21 cellular contexts compared by ENCODE assay signal in genomic region chr7:84145892-84146291, GRCh38. TPM values are rescaled to one million over a fixed set of nuclear protein-coding genes. Genes with fewer than 3 reads are reported as not detected.
DNase-seq lines count a peak whose midpoint lies in the region; ATAC-seq and TF ChIP-seq lines count a peak whose summit lies in the region.
"Had no signal": no experiment of that assay in that cellular context is flagged by ENCODE, and none has a peak within 500 bp of the region (broad histone marks: within the 10 kb centered on the region; RNA-seq: fewer than 3 reads in every experiment).

No MANE protein-coding gene starts in this region.

- peaks cover 7% of the 10 kb centered on the region for H3K79me1 ChIP-seq in mesenchymal stem cell (replicated peaks; ENCODE audit: low read length, poor library complexity, severe bottlenecking)

- no peak overlapping the region for H2BK12ac ChIP-seq in mesenchymal stem cell (ENCODE audit: low read length in 2 of 2)

- no peak overlapping the region for H4K8ac ChIP-seq in mesenchymal stem cell (ENCODE audit: low read length)

- H2AK5ac ChIP-seq in mesenchymal stem cell (ENCODE audit: low read length, severe bottlenecking) = no peak overlapping the region

- 5% methylated on average over 2 of the region's 3 CpGs for WGBS in mesenchymal stem cell

- H2BK5ac ChIP-seq in mesenchymal stem cell (ENCODE audit: low read depth, low read length, poor library complexity, severe bottlenecking) = no peak overlapping the region

- peak overlapping the region; percentile 0 for H3K4me2 ChIP-seq in mesenchymal stem cell (ENCODE audit: low read length, poor library complexity, severe bottlenecking)

- H3K4ac ChIP-seq in mesenchymal stem cell (ENCODE audit: low read depth in 1 of 2, low read length in 2 of 2) = no peak overlapping the region

- no peaks in the 10 kb centered on the region for H3K27me3 ChIP-seq in BE2C
- H3K27me3 ChIP-seq in HUES6 (ENCODE audit: control insufficient read depth, insufficient read depth, low read length) = no peaks in the 10 kb centered on the region
- H3K27me3 ChIP-seq in mesenchymal stem cell (ENCODE audit: control insufficient read depth in 1 of 2, insufficient read depth in 1 of 2, low read length in 2 of 2) = no peaks in the 10 kb centered on the region
- H3K27me3 ChIP-seq: body of pancreas, colonic mucosa, testis had no signal

- H3K27ac Mint-ChIP-seq in progenitor cell of endocrine pancreas = no peak overlapping the region
- H3K27ac Mint-ChIP-seq: activated CD8-positive, alpha-beta memory T cell treated with anti-CD3 and anti-CD28 coated beads, Interleukin-2, amount 10 ng/mL, durations not matched to agents 7 days and 5 days; activated naive CD8-positive, alpha-beta T cell treated with anti-CD3 and anti-CD28 coated beads, Interleukin-2, amount 10 ng/mL, durations not matched to agents 7 days and 5 days; CD4-positive, CD25-positive, alpha-beta regulatory T cell had no signal

- H3K27ac ChIP-seq in HUES6 (ENCODE audit: low read depth, low read length) (peak overlapping the region; percentile 64), mesenchymal stem cell (ENCODE audit: low read length, poor library complexity, severe bottlenecking) (no peak overlapping the region)
- H3K27ac ChIP-seq: body of pancreas, colonic mucosa, testis had no signal

- H3K14ac ChIP-seq in mesenchymal stem cell (ENCODE audit: low read length in 2 of 2) = no peak overlapping the region

- peak overlapping the region; percentile 24 for H3K4me3 ChIP-seq in BE2C (ENCODE audit: low read depth, low read length)
- 0 out of 2 replicates have a peak overlapping the region, but pooled peaks have one; percentile 5 for H3K4me3 ChIP-seq in HUES6 (ENCODE audit: low read depth, low read length)
- no peak overlapping the region for H3K4me3 ChIP-seq in mesenchymal stem cell (ENCODE audit: insufficient read depth in 1 of 2, low read depth in 1 of 2, low read length in 2 of 2)
- H3K4me3 ChIP-seq: body of pancreas, colonic mucosa, testis had no signal

- peaks cover 41% of the 10 kb centered on the region for H3K4me1 Mint-ChIP-seq in progenitor cell of endocrine pancreas (ENCODE audit: low read depth)
- H3K4me1 Mint-ChIP-seq: activated CD8-positive, alpha-beta memory T cell treated with anti-CD3 and anti-CD28 coated beads, Interleukin-2, amount 10 ng/mL, durations not matched to agents 7 days and 5 days; activated naive CD8-positive, alpha-beta T cell treated with anti-CD3 and anti-CD28 coated beads, Interleukin-2, amount 10 ng/mL, durations not matched to agents 7 days and 5 days; CD4-positive, CD25-positive, alpha-beta regulatory T cell had no signal

- peaks cover 4% of the 10 kb centered on the region for H3K36me3 Mint-ChIP-seq in progenitor cell of endocrine pancreas (ENCODE audit: insufficient read depth)
- H3K36me3 Mint-ChIP-seq: activated CD8-positive, alpha-beta memory T cell treated with anti-CD3 and anti-CD28 coated beads, Interleukin-2, amount 10 ng/mL, durations not matched to agents 7 days and 5 days; activated naive CD8-positive, alpha-beta T cell treated with anti-CD3 and anti-CD28 coated beads, Interleukin-2, amount 10 ng/mL, durations not matched to agents 7 days and 5 days; CD4-positive, CD25-positive, alpha-beta regulatory T cell had no signal

- H3K36me3 ChIP-seq in BE2C = no peaks in the 10 kb centered on the region
- no peaks in the 10 kb centered on the region for H3K36me3 ChIP-seq in HUES6 (ENCODE audit: control insufficient read depth, insufficient read depth, low read length)
- H3K36me3 ChIP-seq in mesenchymal stem cell (ENCODE audit: control insufficient read depth in 1 of 2, insufficient read depth in 2 of 2, low read depth in 1 of 2, low read length in 2 of 2) = no peaks in the 10 kb centered on the region
- H3K36me3 ChIP-seq: colonic mucosa had no signal

- TF ChIP-seq CTCF in BE2C (IDR thresholded peaks at IDR 0.05; ENCODE audit: low read depth, low read length) (no peak), progenitor cell of endocrine pancreas (IDR thresholded peaks at IDR 0.05; ENCODE audit: unreplicated experiment) (no peak)

- no peak overlapping the region for H3K18ac ChIP-seq in mesenchymal stem cell (ENCODE audit: low read depth in 1 of 2, low read length in 2 of 2)

- no peak overlapping the region for H2BK15ac ChIP-seq in mesenchymal stem cell (ENCODE audit: low read depth, poor library complexity, severe bottlenecking)

- H2AFZ ChIP-seq in mesenchymal stem cell (ENCODE audit: low read depth, low read length) = no peak overlapping the region

- no peak overlapping the region for H2BK120ac ChIP-seq in mesenchymal stem cell (ENCODE audit: low read depth, low read length)

- no peaks in the 10 kb centered on the region for H3K27me3 Mint-ChIP-seq in progenitor cell of endocrine pancreas
- H3K27me3 Mint-ChIP-seq: activated CD8-positive, alpha-beta memory T cell treated with anti-CD3 and anti-CD28 coated beads, Interleukin-2, amount 10 ng/mL, durations not matched to agents 7 days and 5 days; activated naive CD8-positive, alpha-beta T cell treated with anti-CD3 and anti-CD28 coated beads, Interleukin-2, amount 10 ng/mL, durations not matched to agents 7 days and 5 days; CD4-positive, CD25-positive, alpha-beta regulatory T cell had no signal

- no peak overlapping the region for H3K23ac ChIP-seq in mesenchymal stem cell (ENCODE audit: low read length in 2 of 2)

- H4K91ac ChIP-seq in mesenchymal stem cell (ENCODE audit: low read length) = no peak overlapping the region

- H3K9ac ChIP-seq in HUES6 (ENCODE audit: low read length) (peak overlapping the region; percentile 32), mesenchymal stem cell (ENCODE audit: low read length) (no peak overlapping the region)

- H3K4me3 Mint-ChIP-seq in progenitor cell of endocrine pancreas (ENCODE audit: low read depth) = no peak overlapping the region
- H3K4me3 Mint-ChIP-seq: activated CD8-positive, alpha-beta memory T cell treated with anti-CD3 and anti-CD28 coated beads, Interleukin-2, amount 10 ng/mL, durations not matched to agents 7 days and 5 days; activated naive CD8-positive, alpha-beta T cell treated with anti-CD3 and anti-CD28 coated beads, Interleukin-2, amount 10 ng/mL, durations not matched to agents 7 days and 5 days; CD4-positive, CD25-positive, alpha-beta regulatory T cell had no signal

- no peak for DNase-seq in BE2C
- peak; percentile 62 for DNase-seq in mesenchymal stem cell
- no peak for DNase-seq in SW 1271 (lab: John Stamatoyannopoulos, UW)
- DNase-seq in progenitor cell of endocrine pancreas (ENCODE audit: low spot score, unreplicated experiment) = no peak
- no peak for DNase-seq in activated CD4-positive, alpha-beta T cell treated with anti-CD3 and anti-CD28 coated beads for 1 hour
- DNase-seq: activated CD4-positive, alpha-beta T cell treated with anti-CD3 and anti-CD28 coated beads for 4 hours; activated CD8-positive, alpha-beta memory T cell treated with anti-CD3 and anti-CD28 coated beads, Interleukin-2, amount 10 ng/mL, durations not matched to agents 7 days and 5 days; activated naive CD8-positive, alpha-beta T cell treated with anti-CD3 and anti-CD28 coated beads, Interleukin-2, amount 10 ng/mL, durations not matched to agents 7 days and 5 days; body of pancreas; CD4-positive, CD25-positive, alpha-beta regulatory T cell; colonic mucosa; foreskin melanocyte; GOT3; NCI-H146; NCI-H2171 treated with DMSO at 0.1 percent for 48 hours; nucleus accumbens; right cardiac atrium; testis had no signal

- peaks cover 9% of the 10 kb centered on the region for H3K4me1 ChIP-seq in BE2C
- peaks cover 67% of the 10 kb centered on the region for H3K4me1 ChIP-seq in HUES6 (ENCODE audit: control insufficient read depth, insufficient read depth, low read length)
- H3K4me1 ChIP-seq in mesenchymal stem cell (ENCODE audit: control insufficient read depth, insufficient read depth, low read depth, low read length) = no peaks in the 10 kb centered on the region
- H3K4me1 ChIP-seq: body of pancreas, colonic mucosa, testis had no signal

- no peaks in the 10 kb centered on the region for H3K9me3 ChIP-seq in BE2C
- no peaks in the 10 kb centered on the region for H3K9me3 ChIP-seq in HUES6 (ENCODE audit: control insufficient read depth, insufficient read depth, low read depth, low read length)
- H3K9me3 ChIP-seq in mesenchymal stem cell (ENCODE audit: control insufficient read depth, low read length) = no peaks in the 10 kb centered on the region
- H3K9me3 ChIP-seq: body of pancreas, colonic mucosa, testis had no signal

- H3K9me3 Mint-ChIP-seq in progenitor cell of endocrine pancreas (ENCODE audit: low read depth) = peaks cover 3% of the 10 kb centered on the region
- H3K9me3 Mint-ChIP-seq: activated naive CD8-positive, alpha-beta T cell treated with anti-CD3 and anti-CD28 coated beads, Interleukin-2, amount 10 ng/mL, durations not matched to agents 7 days and 5 days had no signal

- ATAC-seq in SK-N-SH treated with all-trans-retinoic acid at 6 μM for 48 hours = peak; percentile 85
- no peak for ATAC-seq in GM19397 (IDR thresholded peaks at IDR 0.05; ENCODE audit: unreplicated experiment)
- ATAC-seq: activated CD8-positive, alpha-beta memory T cell treated with anti-CD3 and anti-CD28 coated beads, Interleukin-2, amount 10 ng/mL, durations not matched to agents 7 days and 5 days; body of pancreas; right cardiac atrium had no signal

TF ChIP-seq in SK-N-SH treated with all-trans-retinoic acid at 6 μM for 48 hours, 23 proteins besides CTCF, POLR2A, EP300 and RAD21 (continues in another document):
- TF ChIP-seq ZFP3 (CRISPR knock-in tag; IDR thresholded peaks at IDR 0.05) (no peak), PATZ1 (CRISPR knock-in tag; IDR thresholded peaks at IDR 0.05; ENCODE audit: borderline replicate concordance) (peak; percentile 78; the same call in 1 of the 2 replicates), GLIS3 (CRISPR knock-in tag; IDR thresholded peaks at IDR 0.05) (no peak), ZC3H10 (CRISPR knock-in tag; IDR thresholded peaks at IDR 0.05) (peak; percentile 77; the same call in 1 of the 2 replicates)

RNA-seq across cellular contexts. Expression of gene SEMA3A, which starts 48.7 kb away (rescaled TPM):
- polyA plus RNA-seq in BE2C (2012; ENCODE audit: insufficient read depth, insufficient read length, low read depth) = 51.7 TPM
- polyA plus RNA-seq in mesenchymal stem cell (2013, experiment 1 of 2) = 73.1 TPM
- polyA plus RNA-seq in mesenchymal stem cell (2013, experiment 2 of 2) = 75.5 TPM
- total RNA-seq in progenitor cell of endocrine pancreas = 12.4 and 19.6 TPM in 2 replicates
- total RNA-seq: CD4-positive, CD25-positive, alpha-beta regulatory T cell had no signal
- polyA plus RNA-seq: CD4-positive, CD25-positive, alpha-beta regulatory T cell had no signal

Comparison
In these comparisons a context has a peak if more than half of its experiments do, and no peak if none do; other contexts are left out.
1. H3K4me3 ChIP-seq: peak in BE2C (single experiment) and HUES6 (single experiment); none in mesenchymal stem cell (0 of 2).